In the genomic region with DNA sequence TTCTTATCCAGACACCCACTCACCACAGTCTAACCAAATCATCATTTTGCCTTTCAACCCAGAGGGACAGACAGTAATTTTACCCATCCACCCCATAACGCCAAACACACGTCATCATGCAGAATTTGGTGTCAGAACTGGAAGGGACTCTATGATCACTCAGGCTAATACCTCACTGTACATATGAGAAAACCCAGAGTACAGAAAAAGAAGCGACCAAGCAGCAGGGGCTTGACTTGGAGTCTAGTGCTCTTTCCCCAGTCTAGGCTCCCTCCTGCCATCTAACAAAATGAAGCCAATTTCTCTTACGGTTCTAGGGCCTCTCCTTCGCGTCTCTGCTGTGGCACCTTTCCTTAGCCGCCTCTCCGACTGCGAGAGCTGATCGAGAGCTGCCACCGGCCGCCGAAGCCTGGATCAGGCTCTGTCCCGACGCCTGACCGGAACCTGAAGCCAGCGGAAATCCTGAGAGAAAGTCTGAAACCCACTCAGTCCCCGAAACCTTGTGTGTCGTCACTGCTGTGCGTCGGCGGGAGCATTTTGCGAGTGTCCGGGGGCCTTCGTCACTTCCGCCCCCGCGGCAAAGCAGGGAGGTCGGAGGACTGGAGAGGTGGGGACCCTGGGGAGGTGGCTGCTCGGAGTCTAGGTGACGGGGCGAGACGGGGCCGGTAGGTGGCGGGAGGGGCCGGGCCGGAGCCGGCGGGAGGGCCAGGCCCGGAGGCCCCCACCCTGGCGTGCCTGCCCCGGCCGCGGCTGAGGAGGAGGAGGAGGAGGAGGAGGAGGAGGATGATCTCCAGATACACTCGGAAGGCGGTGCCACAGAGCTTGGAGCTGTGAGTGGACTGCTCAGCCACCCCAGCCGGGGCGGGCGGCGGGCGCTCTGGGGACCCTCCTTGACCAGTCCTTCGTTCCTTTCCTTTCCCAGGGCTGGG, we compare ENCODE assay signal across 8 cellular contexts.
DNase-seq lines count a peak whose midpoint lies in the region; ATAC-seq, FAIRE-seq and TF ChIP-seq lines count a peak whose summit lies in the region.

A gene (minus strand): TSS at position 452 of the 929 bp plus-strand sequence. CDS start 4,071 bp downstream, outside the sequence.
A gene (plus strand): TSS at position 563 of the 929 bp plus-strand sequence. CDS start 221 bp downstream, at position 784.

- TF ChIP-seq POLR2A in GM18951 (IDR thresholded peaks at IDR 0.05; ENCODE audit: extremely low read depth, insufficient read depth, insufficient read length): peak; percentile 96

- FAIRE-seq in islet of Langerhans (lab: Jason Lieb, UNC): peak; percentile 93

- peak; percentile 97 for ATAC-seq in HG03280 (IDR thresholded peaks at IDR 0.05; ENCODE audit: unreplicated experiment)
- ATAC-seq in activated CD4-positive, CD25-positive, alpha-beta regulatory T cell treated with anti-CD3 and anti-CD28 coated beads, Interleukin-2, amount 50 U/mL, for 24 hours: peak; percentile 96

- no peak for TF ChIP-seq CTCF in AG09319 (IDR thresholded peaks at IDR 0.05; ENCODE audit: low read depth, low read length)

- DNase-seq in AG09319 (ENCODE audit: extremely low read depth, low read depth): peak; percentile 77
- DNase-seq in NCI-H446 treated with DMSO at 0.1 percent for 48 hours (lab: John Stamatoyannopoulos, UW): peak; percentile 52
- DNase-seq in cerebellar cortex (ENCODE audit: low spot score): peak; percentile 97
- DNase-seq in stimulated activated CD4-positive, alpha-beta T cell treated with anti-CD3 and anti-CD28 coated beads, Interleukin-12 subunit alpha, Interleukin-12 subunit beta, amount 100 ng/mL, for 4 hours: peak; percentile 89

- in situ Hi-C loops in GM18951 (cut with MboI; ENCODE audit: low sequenced_read_pairs, unreplicated experiment): loop anchor here (25.0 kb wide), 1 partner anchor 781 kb away; no protein-coding TSS in a partner anchor

Comparison
In these comparisons a context has a peak if more than half of its experiments do, and no peak if none do; other contexts are left out.
1. Peak in every context shown above with its lines: DNase-seq and ATAC-seq.